15 cellular contexts compared by ENCODE assay signal in the genomic region with DNA sequence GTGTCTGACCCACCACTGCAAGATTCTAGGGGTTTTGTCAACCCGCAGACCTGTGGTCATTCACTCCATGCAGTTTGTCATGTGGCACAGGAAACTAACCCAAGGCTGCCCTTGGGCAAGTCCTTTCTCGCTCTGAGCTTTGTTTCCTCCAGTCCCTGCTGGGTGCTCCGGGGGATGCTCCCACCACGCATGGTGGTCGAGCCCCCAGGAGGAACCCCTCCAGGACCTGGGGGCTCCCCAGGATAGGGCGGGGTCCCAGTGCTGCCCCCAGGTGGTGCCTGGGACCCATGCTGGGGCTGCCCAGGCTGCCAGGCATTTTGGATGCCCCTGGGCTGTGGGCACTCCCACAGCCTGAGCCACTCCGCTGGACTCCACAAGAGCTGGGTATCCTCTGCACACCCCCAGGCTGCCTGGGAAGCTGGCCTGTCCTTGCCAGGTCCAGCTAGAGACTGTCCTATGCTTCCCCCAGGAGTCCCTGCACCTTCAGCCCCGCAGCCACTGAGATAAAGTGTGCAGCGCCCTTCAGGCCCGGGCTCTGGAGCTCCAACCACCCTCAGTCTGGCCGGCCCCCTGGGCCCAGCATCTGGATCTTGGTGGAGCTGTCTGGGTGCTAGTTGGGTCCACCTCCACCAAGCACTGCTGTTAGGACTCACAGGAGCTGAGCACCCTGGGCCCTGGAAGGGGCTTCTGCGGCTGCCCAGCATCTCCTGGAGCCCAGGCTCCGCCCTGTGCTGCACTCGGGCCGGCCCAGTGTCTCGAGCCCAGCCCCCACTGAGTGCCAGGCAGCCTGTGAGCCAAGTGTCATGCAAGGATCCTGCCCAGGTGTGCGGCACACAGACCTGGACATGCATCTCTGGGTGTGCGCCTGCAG.
A peak's percentile ranks its signal among the peaks of the same experiment; 100 is the strongest.
DNase-seq lines count a peak whose midpoint lies in the region; ATAC-seq, FAIRE-seq and TF ChIP-seq lines count a peak whose summit lies in the region.
"Had no signal": no experiment of that assay in that cellular context is flagged by ENCODE, and none has a peak within 500 bp of the region (broad histone marks: within the 10 kb centered on the region; RNA-seq: fewer than 3 reads in every experiment).

No MANE protein-coding gene starts in this region.

- POLR2A ChIA-PET in HEK293 (lab: Yijun Ruan, JAX), result no interaction called here

- peak; percentile 13 for DNase-seq in AG20443 (ENCODE audit: low spot score)
- no peak for DNase-seq in choroid plexus epithelial cell (ENCODE audit: low read depth)
- DNase-seq in natural killer cell treated with Interleukin-12 subunit alpha and Interleukin-12 subunit beta and Interleukin-15 and Interleukin-18, amount 100 ng/mL, for 72 hours (ENCODE audit: low spot score), result peak; percentile 41
- no peak for DNase-seq in NCI-H1092 (lab: John Stamatoyannopoulos, UW)
- no peak for DNase-seq in HTR-8/SVneo (ENCODE audit: insufficient read length, low spot score)
- no peak for DNase-seq in NCI-H82 (lab: John Stamatoyannopoulos, UW)
- no peak for DNase-seq in NCI-H524 (lab: John Stamatoyannopoulos, UW)
- DNase-seq: DMS153, GM23248, NCI-H1694 had no signal

- H3K36me3 ChIP-seq in HEK293 (ENCODE audit: control insufficient read depth in 2 of 2, insufficient read depth in 1 of 2, low read length in 2 of 2), result peaks cover 0 to 21% of the 10 kb centered on the region in 2 experiments; a peak in 1 of 3 replicates
- H3K36me3 ChIP-seq: SJCRH30 had no signal

- no peaks in the 10 kb centered on the region for H3K36me3 Mint-ChIP-seq in natural killer cell treated with Interleukin-12 subunit alpha and Interleukin-12 subunit beta and Interleukin-15 and Interleukin-18, amount 100 ng/mL, for 72 hours

- no peak for FAIRE-seq in HTR-8/SVneo (lab: Jason Lieb, UNC)
- FAIRE-seq: colon had no signal

- CTCF ChIA-PET in HEK293 (lab: Yijun Ruan, JAX), result interaction anchor here (0.5 to 6.4 kb wide), 8 partner anchors 15 to 672 kb away, joined by 3 to 96 read pairs (median 4); no protein-coding TSS in a partner anchor

- no peaks in the 10 kb centered on the region for H3K4me1 ChIP-seq in HEK293 (ENCODE audit: control insufficient read depth, insufficient read depth, low read length)
- H3K4me1 ChIP-seq: SJCRH30 had no signal

- H3K4me1 Mint-ChIP-seq in natural killer cell treated with Interleukin-12 subunit alpha and Interleukin-12 subunit beta and Interleukin-15 and Interleukin-18, amount 100 ng/mL, for 72 hours (ENCODE audit: low read depth in 2 of 2), result peaks cover 0 to 3% of the 10 kb centered on the region in 2 donors

- H3K9me3 Mint-ChIP-seq in natural killer cell treated with Interleukin-12 subunit alpha and Interleukin-12 subunit beta and Interleukin-15 and Interleukin-18, amount 100 ng/mL, for 72 hours, result no peaks in the 10 kb centered on the region
- H3K9me3 Mint-ChIP-seq: activated T-helper 1 cell treated with anti-CD3 and anti-CD28 coated beads, Interleukin-12 subunit alpha, Interleukin-12 subunit beta, Interleukin-2, Interleukin-4 antibody, amounts not matched to agents 30 ng/mL and 10 ng/mL and 1 ng/mL, durations not matched to agents 14 hours and 24 hours and 36 hours; naive thymus-derived CD8-positive, alpha-beta T cell had no signal

- TF ChIP-seq CTCF in HEK293 (tag by site-specific recombination; IDR thresholded peaks at IDR 0.05) (no peak), choroid plexus epithelial cell (conservative IDR thresholded peaks at IDR 0.05; ENCODE audit: low read depth, low read length) (peak; percentile 19)

- H3K27me3 Mint-ChIP-seq in natural killer cell treated with Interleukin-12 subunit alpha and Interleukin-12 subunit beta and Interleukin-15 and Interleukin-18, amount 100 ng/mL, for 72 hours, result peaks cover 0 to under 1% of the 10 kb centered on the region in 2 donors

- H3K4me3 ChIP-seq in HEK293 (ENCODE audit: low read depth, low read length) (no peak overlapping the region), choroid plexus epithelial cell (ENCODE audit: low read depth, low read length) (no peak overlapping the region)
- H3K4me3 ChIP-seq: GM23248, SJCRH30 had no signal

- H3K27ac ChIP-seq in HEK293 (ENCODE audit: extremely low read depth, low read depth, low read length), result no peak overlapping the region
- H3K27ac ChIP-seq: GM23248, SJCRH30 had no signal

- H3K27ac Mint-ChIP-seq in natural killer cell treated with Interleukin-12 subunit alpha and Interleukin-12 subunit beta and Interleukin-15 and Interleukin-18, amount 100 ng/mL, for 72 hours, result no peak overlapping the region
- H3K27ac Mint-ChIP-seq: activated T-helper 1 cell treated with anti-CD3 and anti-CD28 coated beads, Interleukin-12 subunit alpha, Interleukin-12 subunit beta, Interleukin-2, Interleukin-4 antibody, amounts not matched to agents 30 ng/mL and 10 ng/mL and 1 ng/mL, durations not matched to agents 14 hours and 24 hours and 36 hours had no signal

- no peak overlapping the region for H3K4me3 Mint-ChIP-seq in natural killer cell treated with Interleukin-12 subunit alpha and Interleukin-12 subunit beta and Interleukin-15 and Interleukin-18, amount 100 ng/mL, for 72 hours
- H3K4me3 Mint-ChIP-seq: activated T-helper 1 cell treated with anti-CD3 and anti-CD28 coated beads, Interleukin-12 subunit alpha, Interleukin-12 subunit beta, Interleukin-2, Interleukin-4 antibody, amounts not matched to agents 30 ng/mL and 10 ng/mL and 1 ng/mL, durations not matched to agents 14 hours and 24 hours and 36 hours; naive thymus-derived CD8-positive, alpha-beta T cell had no signal

- no peaks in the 10 kb centered on the region for H3K9me3 ChIP-seq in HEK293 (ENCODE audit: control insufficient read depth, insufficient read depth, low read depth, low read length)
- H3K9me3 ChIP-seq: SJCRH30 had no signal

- ATAC-seq in natural killer cell treated with Interleukin-12 subunit alpha and Interleukin-12 subunit beta and Interleukin-15 and Interleukin-18, amount 100 ng/mL, for 72 hours, result peak in 1 of 2 donors; percentile 22
- ATAC-seq: naive thymus-derived CD8-positive, alpha-beta T cell had no signal

TF ChIP-seq in HEK293, 187 proteins besides CTCF, POLR2A, EP300 and RAD21:
- TF ChIP-seq ZIC2 (tag by site-specific recombination; IDR thresholded peaks at IDR 0.05), result peak; percentile 61
- no peak for TF ChIP-seq ZSCAN23 (tag by site-specific recombination; IDR thresholded peaks at IDR 0.05)

Comparison
In these comparisons a context has a peak if more than half of its experiments do, and no peak if none do; other contexts are left out.
1. DNase-seq: peak in AG20443 (single experiment) and natural killer cell treated with Interleukin-12 subunit alpha and Interleukin-12 subunit beta and Interleukin-15 and Interleukin-18, amount 100 ng/mL, for 72 hours (single experiment); none in choroid plexus epithelial cell (single experiment), NCI-H1092 (single experiment), HTR-8/SVneo (single experiment), NCI-H82 (single experiment) and NCI-H524 (0 of 2).